ENCODE assay signal across 22 cellular contexts in the genomic region with DNA sequence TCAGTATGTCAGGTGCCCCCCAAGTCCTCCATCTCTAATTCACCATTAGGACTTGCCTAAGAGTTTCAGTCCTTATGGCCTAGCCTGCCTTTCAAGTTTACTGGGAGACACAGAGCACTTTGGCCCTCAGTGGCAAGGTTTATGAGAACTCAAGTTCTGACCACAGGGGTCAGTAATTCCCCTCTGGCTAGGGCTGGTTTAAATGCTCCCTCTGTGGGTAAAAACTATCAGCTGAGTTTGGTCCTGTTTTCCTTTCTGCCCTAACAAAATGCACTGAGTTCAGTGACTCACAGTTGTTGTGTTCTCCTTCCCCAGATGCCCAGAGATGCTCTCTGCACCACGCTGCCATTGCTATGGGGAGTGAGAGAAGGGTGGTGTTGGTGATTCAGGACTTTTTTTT.
"Had no signal": no experiment of that assay in that cellular context is flagged by ENCODE, and none has a peak within 500 bp of the region (broad histone marks: within the 10 kb centered on the region; RNA-seq: fewer than 3 reads in every experiment).

No MANE protein-coding gene starts in this region.

- ATAC-seq: activated CD8-positive, alpha-beta T cell treated with anti-CD3 and anti-CD28 coated beads, Interleukin-2, amount 10 ng/mL, durations not matched to agents 7 days and 5 days; esophagus mucosa; heart right ventricle; mucosa of descending colon; right cardiac atrium; stimulated activated naive CD8-positive, alpha-beta T cell treated with anti-CD3 and anti-CD28 coated beads, Interleukin-15, Interleukin-2, amounts not matched to agents 100 U/mL and 50 U/mL, for 24 hours had no signal

- H3K9me3 Mint-ChIP-seq: memory B cell; T-helper 2 cell treated with Interferon-gamma antibody and Interleukin-4, amounts not matched to agents 5 μg/mL and 100 μg/mL, for 36 hours had no signal

- H3K27me3 Mint-ChIP-seq: progenitor cell of endocrine pancreas had no signal

- DNase-seq: activated CD4-positive, alpha-beta T cell treated with anti-CD3 and anti-CD28 coated beads for 48 hours; activated CD4-positive, CD25-positive, alpha-beta regulatory T cell; activated CD8-positive, alpha-beta memory T cell treated with anti-CD3 and anti-CD28 coated beads, Interleukin-2, amount 50 U/mL, for 48 hours; activated CD8-positive, alpha-beta T cell treated with anti-CD3 and anti-CD28 coated beads, Interleukin-2, amount 10 ng/mL, durations not matched to agents 7 days and 5 days; activated effector memory CD4-positive, alpha-beta T cell treated with Interleukin-2 at 50 U/mL for 16 hours; activated naive CD4-positive, alpha-beta T cell treated with anti-CD3 and anti-CD28 coated beads, Interleukin-2, amount 50 U/mL, for 16 hours; activated T-cell treated with anti-CD3 and anti-CD28 coated beads, Interleukin-2, amount 50 U/mL, for 48 hours; colonic mucosa; heart right ventricle; mucosa of descending colon; naive B cell; right cardiac atrium; stimulated activated naive CD8-positive, alpha-beta T cell treated with anti-CD3 and anti-CD28 coated beads, Interleukin-15, Interleukin-2, amounts not matched to agents 100 U/mL and 50 U/mL, for 24 hours; substantia nigra; tibial artery; uterus had no signal

- H3K36me3 Mint-ChIP-seq: memory B cell had no signal

- H3K27ac Mint-ChIP-seq: activated CD8-positive, alpha-beta T cell treated with anti-CD3 and anti-CD28 coated beads, Interleukin-2, amount 10 ng/mL, durations not matched to agents 7 days and 5 days; memory B cell; naive B cell; progenitor cell of endocrine pancreas; T-helper 2 cell treated with Interferon-gamma antibody and Interleukin-4, amounts not matched to agents 5 μg/mL and 100 μg/mL, for 36 hours had no signal

- H3K4me1 Mint-ChIP-seq: central memory CD8-positive, alpha-beta T cell; memory B cell; naive B cell had no signal

- H3K4me3 Mint-ChIP-seq: activated CD8-positive, alpha-beta T cell treated with anti-CD3 and anti-CD28 coated beads, Interleukin-2, amount 10 ng/mL, durations not matched to agents 7 days and 5 days; central memory CD8-positive, alpha-beta T cell; memory B cell; naive B cell; neural crest cell; T-helper 2 cell treated with Interferon-gamma antibody and Interleukin-4, amounts not matched to agents 5 μg/mL and 100 μg/mL, for 36 hours had no signal
